ENCODE assay signal across 10 cellular contexts in genomic region chr4:186727977-186728519, GRCh38. TPM values are rescaled to one million over a fixed set of nuclear protein-coding genes. Genes with fewer than 3 reads are reported as not detected.
DNase-seq lines count a peak whose midpoint lies in the region; ATAC-seq, FAIRE-seq and TF ChIP-seq lines count a peak whose summit lies in the region.
"Had no signal": no experiment of that assay in that cellular context is flagged by ENCODE, and none has a peak within 500 bp of the region (broad histone marks: within the 10 kb centered on the region; RNA-seq: fewer than 3 reads in every experiment).

No MANE protein-coding gene starts in this region.

- peak; percentile 55 to 57 for TF ChIP-seq RAD21 in A549 (conservative IDR thresholded peaks at IDR 0.05 in 1 of 2, IDR thresholded peaks at IDR 0.05 in 1 of 2)

- peak; percentile 29; the same call in 2 of the 3 replicates for TF ChIP-seq CTCF in A549 (IDR thresholded peaks at IDR 0.05)

- 28% methylated on average over 5 of the region's 6 CpGs for WGBS in A549 (ENCODE audit: missing lambda C conversion rate)

- no peaks in the 10 kb centered on the region for H3K9me3 ChIP-seq in A549

- peak overlapping the region; percentile 67 for H3K4me3 ChIP-seq in A549

- in situ Hi-C loops in KBM-7 (cut with MboI; ENCODE audit: low pct_unique_long_range_greater_than_20kb, low sequenced_read_pairs) = no loop called here

- CTCF ChIA-PET in A549 (lab: Yijun Ruan, JAX) = interaction anchor here (0.6 to 1.6 kb wide), 6 partner anchors 157 to 432 kb away, joined by 3 read pairs; no protein-coding TSS in a partner anchor

- peak overlapping the region; percentile 89 to 100 for H3K27ac ChIP-seq in A549

- DNase-seq in A549 (ENCODE audit: low read depth in 1 of 2, low spot score in 1 of 2) = peak in 1 of 2 experiments; percentile 72
- peak; percentile 11 for DNase-seq in KBM-7
- peak; percentile 17 for DNase-seq in cerebellar cortex (ENCODE audit: low spot score)
- DNase-seq in left colon = peak; percentile 45 to 59
- DNase-seq in AML-193 (lab: John Stamatoyannopoulos, UW) = no peak
- DNase-seq in pons (ENCODE audit: low spot score) = no peak
- DNase-seq: activated naive CD4-positive, alpha-beta T cell treated with anti-CD3 and anti-CD28 coated beads, Interleukin-2, amount 50 U/mL, for 16 hours had no signal

- no peak for FAIRE-seq in A549 (lab: Jason Lieb, UNC)
- FAIRE-seq: TTC549 had no signal

- peaks cover 29% of the 10 kb centered on the region for H3K4me1 ChIP-seq in A549

- TF ChIP-seq POLR2A in A549 (IDR thresholded peaks at IDR 0.05; ENCODE audit: low read length) = no peak

- peak overlapping the region; percentile 89 for H3K4me2 ChIP-seq in A549

- intact Hi-C loops in left colon (cut with DNase I, micrococcal nuclease) = no loop called here

- POLR2A ChIA-PET in A549 (lab: Yijun Ruan, JAX) = no interaction called here

- peak in 1 of 2 experiments; percentile 6; a peak in 1 of 6 replicates for ATAC-seq in A549
- no peak for ATAC-seq in left colon
- ATAC-seq in GM21367 (IDR thresholded peaks at IDR 0.05; ENCODE audit: unreplicated experiment) = no peak
- no peak for ATAC-seq in HG03196 (IDR thresholded peaks at IDR 0.05; ENCODE audit: unreplicated experiment)

- no peak for TF ChIP-seq EP300 in A549 (IDR thresholded peaks at IDR 0.05)

TF ChIP-seq in A549, 52 proteins besides CTCF, POLR2A, EP300 and RAD21:
- no peak for TF ChIP-seq ZNF302 (CRISPR knock-in tag; IDR thresholded peaks at IDR 0.05)
- TF ChIP-seq NPAS2 (CRISPR knock-in tag; IDR thresholded peaks at IDR 0.05; ENCODE audit: borderline replicate concordance) = no peak
- TF ChIP-seq, protein P1, sequence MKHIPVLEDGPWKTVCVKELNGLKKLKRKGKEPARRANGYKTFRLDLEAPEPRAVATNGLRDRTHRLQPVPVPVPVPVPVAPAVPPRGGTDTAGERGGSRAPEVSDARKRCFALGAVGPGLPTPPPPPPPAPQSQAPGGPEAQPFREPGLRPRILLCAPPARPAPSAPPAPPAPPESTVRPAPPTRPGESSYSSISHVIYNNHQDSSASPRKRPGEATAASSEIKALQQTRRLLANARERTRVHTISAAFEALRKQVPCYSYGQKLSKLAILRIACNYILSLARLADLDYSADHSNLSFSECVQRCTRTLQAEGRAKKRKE (CRISPR knock-in tag; IDR thresholded peaks at IDR 0.05; ENCODE audit: low read depth) = no peak
- TF ChIP-seq SMC3 (IDR thresholded peaks at IDR 0.05) = peak; percentile 33; the same call in 2 of the 3 replicates
TF ChIP-seq in A549: peak in this region for 1.

RNA-seq across cellular contexts. Expression of gene FAT1, which starts 4.4 kb away (rescaled TPM):
- 177 and 225 TPM in 2 replicates for polyA plus RNA-seq in A549 (2011; rRNA removed)
- 57.1 and 63.7 TPM in 2 replicates for polyA plus RNA-seq in A549 (2012; cell fraction: cytosol; rRNA removed)
- 201 and 278 TPM in 2 replicates for polyA plus RNA-seq in A549 (2012; cell fraction: nucleus; rRNA removed)
- polyA plus RNA-seq in A549 (2017; fragmentation: RNase III; extraction: RNeasy Plus Mini Kit Qiagen cat#74134 plus additional on column Dnase treatment) = 62.2 to 68.5 TPM (median 62.8 TPM) in 3 replicates
- polyA minus RNA-seq in A549 (2011; rRNA and poly(A)+ RNA removed) = 1,227 and 1,657 TPM in 2 replicates
- total RNA-seq in left colon = 100 to 1,000 TPM; 291 to 299 TPM

Comparison
In these comparisons a context has a peak if more than half of its experiments do, and no peak if none do; other contexts are left out.
1. DNase-seq: peak in KBM-7 (single experiment), cerebellar cortex (single experiment) and left colon (2 of 2); none in AML-193 (0 of 2) and pons (single experiment).